Comparison of ENCODE assay signal across 1 cellular context in genomic region chr15:99399612-99400011, GRCh38.
TF ChIP-seq lines count a peak whose summit lies in the region.

No MANE protein-coding gene starts in this region.

TF ChIP-seq in GM23338, 12 proteins besides CTCF, POLR2A, EP300 and RAD21 (continued from another document):
- no peak for TF ChIP-seq ETS1 (IDR thresholded peaks at IDR 0.05)
- no peak for TF ChIP-seq POLR2AphosphoS5 (IDR thresholded peaks at IDR 0.05; ENCODE audit: low read depth)
- no peak for TF ChIP-seq NANOG (IDR thresholded peaks at IDR 0.05; ENCODE audit: borderline replicate concordance)
- TF ChIP-seq ZNF114 (CRISPR knock-in tag; IDR thresholded peaks at IDR 0.05) = no peak
- no peak for TF ChIP-seq ZNF331 (CRISPR knock-in tag; IDR thresholded peaks at IDR 0.05; ENCODE audit: low read depth)
- TF ChIP-seq ZNF462 (CRISPR knock-in tag; IDR thresholded peaks at IDR 0.05) = no peak
